ENCODE assay signal across 1 cellular context in genomic region chr1:9066945-9067807, GRCh38.
TF ChIP-seq lines count a peak whose summit lies in the region.

No MANE protein-coding gene starts in this region.

TF ChIP-seq in HepG2, 621 proteins besides CTCF, POLR2A, EP300 and RAD21 (continued from another document and continues in another):
- TF ChIP-seq ZNF720 (CRISPR knock-in tag; IDR thresholded peaks at IDR 0.05), result no peak
- TF ChIP-seq ZFP36L1 (CRISPR knock-in tag; IDR thresholded peaks at IDR 0.05), result peak; percentile 48; the same call in 1 of the 2 replicates
- TF ChIP-seq HNRNPL (IDR thresholded peaks at IDR 0.05; ENCODE audit: low read depth, low read length), result no peak
- no peak for TF ChIP-seq ZNF17 (CRISPR knock-in tag; IDR thresholded peaks at IDR 0.05)
- no peak for TF ChIP-seq ZNF136 (CRISPR knock-in tag; IDR thresholded peaks at IDR 0.05; ENCODE audit: low read depth)
- no peak; the same call in 1 of the 2 replicates for TF ChIP-seq HOXD1 (CRISPR knock-in tag; IDR thresholded peaks at IDR 0.05)
- TF ChIP-seq ZNF350 (CRISPR knock-in tag; IDR thresholded peaks at IDR 0.05; ENCODE audit: borderline replicate concordance, low read depth), result no peak
- no peak for TF ChIP-seq ZNF543 (CRISPR knock-in tag; IDR thresholded peaks at IDR 0.05)
- peak; percentile 61; the same call in 1 of the 2 replicates for TF ChIP-seq MIER3 (CRISPR knock-in tag; IDR thresholded peaks at IDR 0.05; ENCODE audit: borderline replicate concordance)
- no peak for TF ChIP-seq GFI1 (CRISPR knock-in tag; IDR thresholded peaks at IDR 0.05; ENCODE audit: borderline replicate concordance)
- no peak for TF ChIP-seq ZNF260 (CRISPR knock-in tag; IDR thresholded peaks at IDR 0.05; ENCODE audit: borderline replicate concordance, low read depth)
- TF ChIP-seq SMAD3 (CRISPR knock-in tag; IDR thresholded peaks at IDR 0.05), result no peak
- no peak for TF ChIP-seq SCMH1 (CRISPR knock-in tag; IDR thresholded peaks at IDR 0.05; ENCODE audit: borderline replicate concordance)
- TF ChIP-seq ZNF704 (CRISPR knock-in tag; IDR thresholded peaks at IDR 0.05; ENCODE audit: borderline replicate concordance), result no peak
- TF ChIP-seq HOXA3 (CRISPR knock-in tag; IDR thresholded peaks at IDR 0.05), result no peak
- no peak for TF ChIP-seq ZFAT (CRISPR knock-in tag; conservative IDR thresholded peaks at IDR 0.05)
- TF ChIP-seq ESRRA (CRISPR knock-in tag; IDR thresholded peaks at IDR 0.05; ENCODE audit: low read depth), result no peak
- TF ChIP-seq ZNF646 (CRISPR knock-in tag; IDR thresholded peaks at IDR 0.05), result no peak
- no peak for TF ChIP-seq ZBTB49 (CRISPR knock-in tag; IDR thresholded peaks at IDR 0.05; ENCODE audit: borderline replicate concordance)
- no peak for TF ChIP-seq ZNF256 (CRISPR knock-in tag; conservative IDR thresholded peaks at IDR 0.05)
- TF ChIP-seq ZNF883 (CRISPR knock-in tag; IDR thresholded peaks at IDR 0.05; ENCODE audit: not compliant biosample characterization), result no peak
- TF ChIP-seq EED (CRISPR knock-in tag; IDR thresholded peaks at IDR 0.05), result no peak
- no peak for TF ChIP-seq TCF7 (IDR thresholded peaks at IDR 0.05; ENCODE audit: low read depth)
- no peak for TF ChIP-seq ZNF614 (CRISPR knock-in tag; IDR thresholded peaks at IDR 0.05; ENCODE audit: borderline replicate concordance)
- no peak for TF ChIP-seq MAF1 (CRISPR knock-in tag; IDR thresholded peaks at IDR 0.05; ENCODE audit: borderline replicate concordance)
- TF ChIP-seq ZSCAN29 (CRISPR knock-in tag; conservative IDR thresholded peaks at IDR 0.05), result no peak
- no peak for TF ChIP-seq ZNF740 (CRISPR knock-in tag; IDR thresholded peaks at IDR 0.05)
- TF ChIP-seq ATM (IDR thresholded peaks at IDR 0.05; ENCODE audit: borderline replicate concordance), result no peak
- TF ChIP-seq ELF4 (CRISPR knock-in tag; IDR thresholded peaks at IDR 0.05; ENCODE audit: borderline replicate concordance), result no peak
- TF ChIP-seq ZNF354B (CRISPR knock-in tag; IDR thresholded peaks at IDR 0.05), result no peak
- TF ChIP-seq SAP130 (CRISPR knock-in tag; IDR thresholded peaks at IDR 0.05; ENCODE audit: low read depth), result peak; percentile 75
- peak; percentile 57; the same call in 1 of the 3 replicates for TF ChIP-seq MXI1 (IDR thresholded peaks at IDR 0.05; ENCODE audit: borderline replicate concordance, low read depth, low read length)
- no peak for TF ChIP-seq ARNTL (CRISPR knock-in tag; IDR thresholded peaks at IDR 0.05)
- no peak for TF ChIP-seq DDIT3 (CRISPR knock-in tag; IDR thresholded peaks at IDR 0.05)
- no peak for TF ChIP-seq ZBTB1 (CRISPR knock-in tag; IDR thresholded peaks at IDR 0.05; ENCODE audit: borderline replicate concordance)
- TF ChIP-seq HIC2 (CRISPR knock-in tag; IDR thresholded peaks at IDR 0.05; ENCODE audit: low read depth), result no peak
- no peak for TF ChIP-seq ZNF343 (CRISPR knock-in tag; IDR thresholded peaks at IDR 0.05)
- no peak for TF ChIP-seq ZNF280B (CRISPR knock-in tag; IDR thresholded peaks at IDR 0.05; ENCODE audit: borderline replicate concordance)
- TF ChIP-seq SNAPC5 (CRISPR knock-in tag; IDR thresholded peaks at IDR 0.05; ENCODE audit: borderline replicate concordance), result no peak
- TF ChIP-seq ZNF678 (CRISPR knock-in tag; IDR thresholded peaks at IDR 0.05), result no peak
- TF ChIP-seq PHF21A (CRISPR knock-in tag; IDR thresholded peaks at IDR 0.05), result no peak
- no peak for TF ChIP-seq FUBP1 (CRISPR knock-in tag; IDR thresholded peaks at IDR 0.05; ENCODE audit: borderline replicate concordance)
- no peak for TF ChIP-seq ZNF138 (CRISPR knock-in tag; IDR thresholded peaks at IDR 0.05; ENCODE audit: low read depth)
- TF ChIP-seq ZMAT3 (CRISPR knock-in tag; conservative IDR thresholded peaks at IDR 0.05), result peak; percentile 86; the same call in 1 of the 2 replicates
- no peak for TF ChIP-seq MZF1 (CRISPR knock-in tag; IDR thresholded peaks at IDR 0.05; ENCODE audit: borderline replicate concordance)
- TF ChIP-seq STAT5B (CRISPR knock-in tag; IDR thresholded peaks at IDR 0.05), result no peak
- TF ChIP-seq ZNF263 (CRISPR knock-in tag; IDR thresholded peaks at IDR 0.05), result no peak
- peak; percentile 94 for TF ChIP-seq MLX (CRISPR knock-in tag; IDR thresholded peaks at IDR 0.05)
- TF ChIP-seq ZFP1 (CRISPR knock-in tag; IDR thresholded peaks at IDR 0.05), result no peak
- TF ChIP-seq CHD4 (IDR thresholded peaks at IDR 0.05; ENCODE audit: borderline replicate concordance, low read length), result no peak
- TF ChIP-seq PCBP2 (optimal IDR thresholded peaks at IDR 0.05; ENCODE audit: low read depth, low read length, poor library complexity, severe bottlenecking), result no peak
- no peak for TF ChIP-seq RFX5 (IDR thresholded peaks at IDR 0.05; ENCODE audit: low read depth, low read length)
- no peak for TF ChIP-seq HNF4G (IDR thresholded peaks at IDR 0.05; ENCODE audit: borderline replicate concordance, low read depth, low read length)
- TF ChIP-seq HNF4G (CRISPR knock-in tag; IDR thresholded peaks at IDR 0.05; ENCODE audit: borderline replicate concordance, low read depth), result no peak
